Comparison of ENCODE assay signal across 17 cellular contexts in genomic region chr7:108234981-108235450, GRCh38.
DNase-seq lines count a peak whose midpoint lies in the region; ATAC-seq, FAIRE-seq and TF ChIP-seq lines count a peak whose summit lies in the region.
"Had no signal": no experiment of that assay in that cellular context is flagged by ENCODE, and none has a peak within 500 bp of the region (broad histone marks: within the 10 kb centered on the region; RNA-seq: fewer than 3 reads in every experiment).

No MANE protein-coding gene starts in this region.

- no peak overlapping the region for H3K4me3 ChIP-seq in choroid plexus epithelial cell (ENCODE audit: low read depth, low read length)
- H3K4me3 ChIP-seq in pancreas: no peak overlapping the region
- H3K4me3 ChIP-seq in neuronal stem cell (ENCODE audit: low read length in 2 of 2): no peak overlapping the region
- H3K4me3 ChIP-seq: dorsolateral prefrontal cortex, gastrocnemius medialis had no signal

- H3K23ac ChIP-seq in neuronal stem cell (ENCODE audit: low read depth, low read length, poor library complexity): no peak overlapping the region

- no peak for TF ChIP-seq CTCF in choroid plexus epithelial cell (conservative IDR thresholded peaks at IDR 0.05; ENCODE audit: low read depth, low read length)
- TF ChIP-seq CTCF in pancreas (IDR thresholded peaks at IDR 0.05): no peak

- H2AK5ac ChIP-seq in neuronal stem cell (ENCODE audit: low read depth, low read length): no peak overlapping the region

- no peak overlapping the region for H3K9ac ChIP-seq in neuronal stem cell (ENCODE audit: low read depth, low read length, poor library complexity)

- peaks cover 16 to 29% (median 29%) of the 10 kb centered on the region in 3 donors for H3K4me1 ChIP-seq in pancreas
- H3K4me1 ChIP-seq in neuronal stem cell (ENCODE audit: control insufficient read depth in 2 of 2, insufficient read depth in 1 of 2, low read depth in 1 of 2, low read length in 2 of 2): peaks cover 17 to 22% of the 10 kb centered on the region in 2 donors

- no peak overlapping the region for H3K18ac ChIP-seq in neuronal stem cell (ENCODE audit: low read length)

- H3K14ac ChIP-seq in neuronal stem cell (ENCODE audit: low read length): no peak overlapping the region

- DNase-seq in GM18507 (ENCODE audit: extremely low spot score, insufficient read length, low read depth): no peak
- DNase-seq in MV-4-11 (lab: John Stamatoyannopoulos, UW): peak; percentile 14
- peak; percentile 41 for DNase-seq in choroid plexus epithelial cell (ENCODE audit: low read depth)
- DNase-seq in pancreas: no peak
- DNase-seq in GM12892 (ENCODE audit: insufficient read length): no peak
- no peak for DNase-seq in neuronal stem cell (ENCODE audit: low spot score)
- no peak for DNase-seq in NCI-H2081 (lab: John Stamatoyannopoulos, UW)
- DNase-seq: activated CD4-positive, alpha-beta T cell treated with anti-CD3 and anti-CD28 coated beads, Interleukin-2, amount 10 ng/mL, durations not matched to agents 24 days and 14 days; activated T-cell treated with anti-CD3 and anti-CD28 coated beads, Interleukin-2, amount 50 U/mL, for 48 hours; CD4-positive, CD25-positive, alpha-beta regulatory T cell; dorsolateral prefrontal cortex; gastrocnemius medialis; GDM1; NCI-H1105; stimulated activated CD4-positive, alpha-beta T cell treated with anti-CD3 and anti-CD28 coated beads, Interleukin-4, amount 100 ng/mL, for 24 hours; stimulated activated naive CD4-positive, alpha-beta T cell treated with Interleukin-2 at 50 U/mL for 16 hours had no signal

- H3K4me2 ChIP-seq in neuronal stem cell (ENCODE audit: insufficient read depth, low read length, poor library complexity, severe bottlenecking): no peak overlapping the region

- H4K8ac ChIP-seq in neuronal stem cell (ENCODE audit: low read depth, low read length): no peak overlapping the region

- no peak overlapping the region for H2AFZ ChIP-seq in neuronal stem cell (ENCODE audit: low read length)

- H3K36me3 ChIP-seq in pancreas (no peaks in the 10 kb centered on the region), neuronal stem cell (replicated peaks in 1 of 2; ENCODE audit: control insufficient read depth in 2 of 2, insufficient read depth in 2 of 2, low read length in 2 of 2) (peaks cover 0 to 1% of the 10 kb centered on the region in 2 donors)
- H3K36me3 ChIP-seq: gastrocnemius medialis had no signal

- peak; percentile 24 to 38 (median 31) for ATAC-seq in pancreas
- ATAC-seq: gastrocnemius medialis had no signal

- no peak overlapping the region for H2BK5ac ChIP-seq in neuronal stem cell (ENCODE audit: low read length)

- no peaks in the 10 kb centered on the region for H3K27me3 ChIP-seq in pancreas
- no peaks in the 10 kb centered on the region for H3K27me3 ChIP-seq in neuronal stem cell (ENCODE audit: control insufficient read depth in 3 of 3, insufficient read depth in 3 of 3, low read depth in 1 of 3, low read length in 3 of 3)
- H3K27me3 ChIP-seq: dorsolateral prefrontal cortex, gastrocnemius medialis had no signal

- H3K4ac ChIP-seq in neuronal stem cell (ENCODE audit: low read length): no peak overlapping the region

- intact Hi-C loops in pancreas (cut with DNase I): no loop called here

- H3K9me3 ChIP-seq in pancreas: no peaks in the 10 kb centered on the region
- H3K9me3 ChIP-seq in neuronal stem cell (replicated peaks in 1 of 2; ENCODE audit: control insufficient read depth in 2 of 2, insufficient read depth in 1 of 2, low read depth in 1 of 2, low read length in 2 of 2): no peaks in the 10 kb centered on the region
- H3K9me3 ChIP-seq: gastrocnemius medialis had no signal

- TF ChIP-seq POLR2A in GM12892 (IDR thresholded peaks at IDR 0.05; ENCODE audit: low read depth, low read length): no peak

- H3K79me1 ChIP-seq in neuronal stem cell (ENCODE audit: low read depth, low read length): no peaks in the 10 kb centered on the region

- H3K27ac ChIP-seq in pancreas (peak overlapping the region in 2 of 4 donors; percentile 50 to 56), neuronal stem cell (replicated peaks; ENCODE audit: low read length) (no peak overlapping the region)
- H3K27ac ChIP-seq: dorsolateral prefrontal cortex, gastrocnemius medialis had no signal

- peak; percentile 31 for FAIRE-seq in GM18507 (lab: Jason Lieb, UNC)
- peak; percentile 47 for FAIRE-seq in pancreas (lab: Jason Lieb, UNC)
- no peak for FAIRE-seq in GM12892 (lab: Jason Lieb, UNC)
- FAIRE-seq: H1 had no signal

- no peak overlapping the region for H2BK120ac ChIP-seq in neuronal stem cell (ENCODE audit: low read depth, low read length)

- H4K91ac ChIP-seq in neuronal stem cell (ENCODE audit: low read depth, low read length, poor library complexity): no peak overlapping the region

- H2BK15ac ChIP-seq in neuronal stem cell (ENCODE audit: low read length): no peak overlapping the region

- H2BK12ac ChIP-seq in neuronal stem cell (ENCODE audit: low read length): no peak overlapping the region

Comparison
In these comparisons a context has a peak if more than half of its experiments do, and no peak if none do; other contexts are left out.
1. DNase-seq: peak in MV-4-11 (single experiment) and choroid plexus epithelial cell (single experiment); none in GM18507 (single experiment), pancreas (0 of 6), GM12892 (single experiment), neuronal stem cell (single experiment) and NCI-H2081 (0 of 2).